Comparison of ENCODE assay signal across 8 cellular contexts in the genomic region with DNA sequence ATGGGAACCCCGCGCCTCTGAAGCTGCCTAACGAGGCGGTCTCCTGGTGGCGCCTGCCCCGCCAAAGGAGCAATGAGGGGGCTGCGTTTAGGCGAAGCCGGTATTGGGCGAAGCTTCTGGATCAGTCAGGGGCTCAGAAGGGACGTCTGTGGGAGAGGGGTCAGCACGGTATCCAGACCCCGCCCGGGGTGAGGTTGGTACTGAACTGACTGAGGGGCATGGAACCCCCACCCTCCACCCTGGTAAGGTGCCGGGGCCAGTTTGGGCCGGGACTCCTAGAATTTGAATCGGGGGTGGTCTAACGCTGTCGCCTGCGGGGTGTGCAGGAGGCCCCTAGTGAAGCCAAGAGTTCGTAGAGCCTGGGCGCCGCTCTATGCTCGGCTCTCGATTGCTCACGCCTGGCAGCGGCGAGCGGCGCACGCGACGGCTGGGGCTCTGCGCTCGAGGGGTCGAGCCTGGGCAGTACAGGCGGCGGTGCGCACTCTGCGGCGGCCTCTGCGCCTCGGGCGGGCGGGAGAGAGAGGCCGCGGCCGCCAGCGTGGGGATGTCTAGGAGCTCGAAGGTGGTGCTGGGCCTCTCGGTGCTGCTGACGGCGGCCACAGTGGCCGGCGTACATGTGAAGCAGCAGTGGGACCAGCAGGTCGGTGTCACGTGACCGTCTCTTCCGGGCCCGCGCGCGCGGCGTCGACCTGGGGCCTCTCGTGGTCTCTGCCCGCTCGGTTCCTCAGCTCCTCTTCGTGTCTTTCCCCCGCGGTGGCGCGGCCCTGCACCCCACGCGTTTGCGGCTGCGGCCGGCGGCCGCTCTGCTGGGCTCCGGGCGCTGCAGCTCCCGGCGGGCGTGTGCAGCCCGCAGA. TPM values are rescaled to one million over a fixed set of nuclear protein-coding genes. Genes with fewer than 3 reads are reported as not detected.
A peak's percentile ranks its signal among the peaks of the same experiment; 100 is the strongest.
DNase-seq lines count a peak whose midpoint lies in the region; ATAC-seq and TF ChIP-seq lines count a peak whose summit lies in the region.

Gene KAT14 (plus strand): TSS at position 452 of the 854 bp plus-strand sequence. CDS start 4,798 bp downstream, outside the sequence.
Gene PET117 (plus strand): TSS at position 452 of the 854 bp plus-strand sequence. CDS start 93 bp downstream, at position 545.

- no peaks in the 10 kb centered on the region for H3K9me3 Mint-ChIP-seq in nephron

- in situ Hi-C loops in GM23248 (cut with MboI): no loop called here

- peak within 1 kb of the TSS; percentile 89 to 96 (median 94) for H3K27ac Mint-ChIP-seq in nephron

- peak within 1 kb of the TSS; percentile 91 for H3K9ac ChIP-seq in GM23248
- H3K9ac ChIP-seq in Karpas-422 (ENCODE audit: low read length): peak within 1 kb of the TSS; percentile 91

- H3K27me3 ChIP-seq in GM23248 (replicated peaks; ENCODE audit: insufficient read depth) (no peaks in the 10 kb centered on the region), Karpas-422 (ENCODE audit: low read length) (no peaks in the 10 kb centered on the region)

- TF ChIP-seq CTCF in RWPE1 (conservative IDR thresholded peaks at IDR 0.05; ENCODE audit: low read depth) (no peak), fibroblast of the aortic adventitia (IDR thresholded peaks at IDR 0.05; ENCODE audit: insufficient read depth, low read length) (peak; percentile 2), nephron (IDR thresholded peaks at IDR 0.05; ENCODE audit: unreplicated experiment in 3 of 3) (no peak)

- H3K36me3 ChIP-seq in GM23248 (ENCODE audit: low read depth): 0 out of 2 replicates have a peak, but pooled peaks cover under 1% of the 10 kb centered on the region
- peaks cover 8% of the 10 kb centered on the region; the same call in 1 of the 2 replicates for H3K36me3 ChIP-seq in Karpas-422 (ENCODE audit: insufficient read depth, low read length)

- CTCF ChIA-PET in RWPE1 (lab: Yijun Ruan, JAX): interaction anchor here (0.5 to 0.7 kb wide), 5 partner anchors 14 to 129 kb away, joined by 3 to 6 read pairs (median 3); no protein-coding TSS in a partner anchor

- H3K4me3 ChIP-seq in GM23248: peak within 1 kb of the TSS; percentile 95
- peak within 1 kb of the TSS; percentile 91 for H3K4me3 ChIP-seq in Karpas-422 (ENCODE audit: low read length)
- H3K4me3 ChIP-seq in fibroblast of the aortic adventitia (ENCODE audit: low read depth, low read length): peak within 1 kb of the TSS; percentile 89

- DNase-seq in EL (peak; percentile 91), GM23248 (peak; percentile 92), Karpas-422 (peak; percentile 98), RWPE1 (ENCODE audit: low spot score) (peak; percentile 82), fibroblast of the aortic adventitia (ENCODE audit: low read depth) (peak; percentile 91)
- peak; percentile 81 for DNase-seq in activated T-helper 9 cell treated with anti-CD3 and anti-CD28 coated beads, Interleukin-2, amount 50 U/mL, for 16 hours (ENCODE audit: low read depth)
- peak; percentile 95 for DNase-seq in stimulated activated naive CD8-positive, alpha-beta T cell treated with anti-CD3 and anti-CD28 coated beads, Interleukin-15, Interleukin-2, amounts not matched to agents 100 U/mL and 50 U/mL, for 24 hours

- H3K4me3 Mint-ChIP-seq in nephron: peak within 1 kb of the TSS; percentile 91 to 95 (median 94)

- H3K4me2 ChIP-seq in GM23248 (ENCODE audit: unreplicated experiment) (peak within 1 kb of the TSS; percentile 84), Karpas-422 (ENCODE audit: low read depth, low read length, poor library complexity, severe bottlenecking) (peak within 1 kb of the TSS; percentile 81)

- H3K79me2 ChIP-seq in GM23248 (ENCODE audit: insufficient read depth): peaks cover 46% of the 10 kb centered on the region
- peaks cover 49% of the 10 kb centered on the region for H3K79me2 ChIP-seq in Karpas-422 (ENCODE audit: low read length)

- 1% methylated on average over 75 to 82 of the region's 87 CpGs for WGBS in GM23248 (ENCODE audit: low coverage in 1 of 2, low lambda C conversion rate in 2 of 2, missing lambda C conversion rate in 2 of 2), 2 experiments

- POLR2A ChIA-PET in RWPE1 (lab: Yijun Ruan, JAX; ENCODE audit: low non-redundant PET): interaction anchor here (1.2 kb wide), 2 partner anchors 79 to 150 kb away, joined by 4 to 5 read pairs; partner anchors contain the start of genes OVOL2 and ZNF133

- no peaks in the 10 kb centered on the region for H3K27me3 Mint-ChIP-seq in nephron (ENCODE audit: low read depth)

- 0 out of 2 replicates have a peak, but pooled peaks cover 5% of the 10 kb centered on the region for H3F3A ChIP-seq in GM23248 (ENCODE audit: insufficient read depth)

- peak; percentile 95 for ATAC-seq in stimulated activated naive CD8-positive, alpha-beta T cell treated with anti-CD3 and anti-CD28 coated beads, Interleukin-15, Interleukin-2, amounts not matched to agents 100 U/mL and 50 U/mL, for 24 hours

- peaks cover 8% of the 10 kb centered on the region for H3K36me3 Mint-ChIP-seq in nephron (ENCODE audit: low read depth)

- H2AFZ ChIP-seq in GM23248 (peak within 1 kb of the TSS; percentile 100), Karpas-422 (ENCODE audit: low read length) (peak within 1 kb of the TSS; percentile 100)

- peak within 1 kb of the TSS; percentile 66 for H3K27ac ChIP-seq in GM23248
- peak within 1 kb of the TSS; percentile 56 for H3K27ac ChIP-seq in Karpas-422 (ENCODE audit: low read length)
- peak within 1 kb of the TSS; percentile 88 for H3K27ac ChIP-seq in RWPE1

- H3K9me2 ChIP-seq in GM23248 (ENCODE audit: insufficient read depth) (no peaks in the 10 kb centered on the region), Karpas-422 (replicated peaks; ENCODE audit: insufficient read depth, low read length) (no peaks in the 10 kb centered on the region)

- no peaks in the 10 kb centered on the region for H4K20me1 ChIP-seq in GM23248 (ENCODE audit: insufficient read depth)
- no peaks in the 10 kb centered on the region for H4K20me1 ChIP-seq in Karpas-422 (ENCODE audit: insufficient read depth, low read depth, low read length)

- H3K9me3 ChIP-seq in GM23248 (ENCODE audit: low read depth): no peaks in the 10 kb centered on the region
- no peaks in the 10 kb centered on the region for H3K9me3 ChIP-seq in Karpas-422 (ENCODE audit: low read length)

- H3K4me1 ChIP-seq in GM23248 (ENCODE audit: insufficient read depth) (peaks cover 18% of the 10 kb centered on the region), Karpas-422 (ENCODE audit: low read length) (peaks cover 26% of the 10 kb centered on the region)

- H3K4me1 Mint-ChIP-seq in nephron: peaks cover 23% of the 10 kb centered on the region

RNA-seq across cellular contexts. Expression of gene KAT14, which starts in this region (rescaled TPM):
- total RNA-seq in GM23248 (2014; rRNA removed; shearing (Covaris generic)): 12.6 and 21.7 TPM in 2 replicates
- 10.2 and 11.3 TPM in 2 replicates for polyA plus RNA-seq in GM23248 (2016; fragmentation: Nextera tagmentation; extraction: Ambion mirVana)
- total RNA-seq in Karpas-422 (2014; rRNA removed; shearing (Covaris generic); ENCODE audit: low replicate concordance): 14.5 and 18.6 TPM in 2 replicates
- total RNA-seq in fibroblast of the aortic adventitia (ENCODE audit: low replicate concordance): 18.2 and 30.7 TPM in 2 replicates

RNA-seq across cellular contexts. Expression of gene PET117, which starts in this region (rescaled TPM):
- total RNA-seq in GM23248 (2014; rRNA removed; shearing (Covaris generic)): 8.4 and 11.5 TPM in 2 replicates
- polyA plus RNA-seq in GM23248 (2016; fragmentation: Nextera tagmentation; extraction: Ambion mirVana): 10.6 and 13.3 TPM in 2 replicates
- total RNA-seq in Karpas-422 (2014; rRNA removed; shearing (Covaris generic); ENCODE audit: low replicate concordance): 4.9 and 12.2 TPM in 2 replicates
- 12.9 and 26.1 TPM in 2 replicates for total RNA-seq in fibroblast of the aortic adventitia (ENCODE audit: low replicate concordance)

Comparison
In these comparisons a context has a peak if more than half of its experiments do, and no peak if none do; other contexts are left out.
1. Peak in every context shown above with its lines: DNase-seq, ATAC-seq, H3K4me3 ChIP-seq and H3K27ac ChIP-seq.